ENCODE assay signal across 8 cellular contexts in the genomic region with DNA sequence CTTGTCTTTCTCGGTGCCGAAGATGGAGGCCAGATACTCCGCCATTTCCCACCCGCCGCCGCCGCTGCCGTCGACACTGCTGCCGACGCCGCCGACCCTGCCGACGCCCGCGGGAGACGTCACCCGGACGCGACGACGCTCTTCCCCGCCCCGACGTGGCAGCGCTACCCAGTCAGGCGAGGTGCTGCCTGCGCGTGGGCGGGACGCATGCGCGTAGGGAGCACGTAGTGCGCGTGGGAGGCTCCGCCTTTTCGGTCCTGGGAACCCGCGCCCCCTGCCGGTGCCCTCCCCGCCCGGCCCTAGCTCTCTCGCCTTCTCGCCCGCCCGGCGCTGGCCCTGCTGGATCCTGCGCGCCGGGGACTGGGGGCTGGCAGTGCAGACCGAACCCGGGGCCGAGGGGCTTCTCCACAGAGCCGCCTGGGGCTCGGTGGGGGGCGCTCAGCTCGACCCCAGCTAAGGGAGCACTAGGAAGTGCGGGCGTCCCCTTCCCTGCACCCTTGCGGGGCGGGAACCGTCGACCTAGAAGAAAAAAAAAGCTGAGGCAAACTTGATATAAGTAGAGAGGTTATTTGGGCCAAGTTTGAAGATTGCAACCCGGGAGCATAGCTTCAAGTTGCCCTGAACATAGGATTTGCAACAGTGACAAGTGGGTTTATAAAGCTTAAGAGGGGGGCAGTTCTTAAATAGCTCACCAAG.
A peak's percentile ranks its signal among the peaks of the same experiment; 100 is the strongest.
DNase-seq lines count a peak whose midpoint lies in the region; ATAC-seq and TF ChIP-seq lines count a peak whose summit lies in the region.
"Not testable (repeated sequence)": the region's sequence is repeated elsewhere in the genome, so short reads cannot be mapped to it uniquely, and the experiment has no call there.

No MANE protein-coding gene starts in this region.

- DNase-seq in activated T-helper 1 cell treated with anti-CD3 and anti-CD28 coated beads, Interleukin-12 subunit alpha, Interleukin-12 subunit beta, Interleukin-2, Interleukin-4 antibody, amounts not matched to agents 30 ng/mL and 10 ng/mL and 1 ng/mL, durations not matched to agents 14 hours and 24 hours and 36 hours (ENCODE audit: low spot score): peak; percentile 77
- DNase-seq in head of caudate nucleus (peak in 29 of 42 donors; percentile 27 to 86 (median 60)), osteocyte (ENCODE audit: extremely low spot score, unreplicated experiment) (peak; percentile 86), type B pancreatic cell (ENCODE audit: extremely low spot score, unreplicated experiment) (peak; percentile 67)

- TF ChIP-seq CTCF in osteocyte (IDR thresholded peaks at IDR 0.05); type B pancreatic cell (conservative IDR thresholded peaks at IDR 0.05): not testable (repeated sequence)

- intact Hi-C loops in activated T-helper 1 cell treated with anti-CD3 and anti-CD28 coated beads, Interleukin-12 subunit alpha, Interleukin-12 subunit beta, Interleukin-2, Interleukin-4 antibody, amounts not matched to agents 30 ng/mL and 10 ng/mL and 1 ng/mL, durations not matched to agents 14 hours and 24 hours and 36 hours (cut with micrococcal nuclease); head of caudate nucleus (cut with DNase I): not testable (repeated sequence)

- ATAC-seq in GM18520 (IDR thresholded peaks at IDR 0.05; ENCODE audit: unreplicated experiment) (peak; percentile 76), GM21576 (IDR thresholded peaks at IDR 0.05; ENCODE audit: unreplicated experiment) (peak; percentile 56), HG03025 (IDR thresholded peaks at IDR 0.05; ENCODE audit: low FRiP score, unreplicated experiment) (peak; percentile 86), SK-N-SH treated with all-trans-retinoic acid at 6 μM for 48 hours (peak; percentile 96)

- not testable (repeated sequence) for H3K4me3 Mint-ChIP-seq in activated T-helper 1 cell treated with anti-CD3 and anti-CD28 coated beads, Interleukin-12 subunit alpha, Interleukin-12 subunit beta, Interleukin-2, Interleukin-4 antibody, amounts not matched to agents 30 ng/mL and 10 ng/mL and 1 ng/mL, durations not matched to agents 14 hours and 24 hours and 36 hours; osteocyte (ENCODE audit: unreplicated experiment); type B pancreatic cell

- not testable (repeated sequence) for H3K9me3 Mint-ChIP-seq in activated T-helper 1 cell treated with anti-CD3 and anti-CD28 coated beads, Interleukin-12 subunit alpha, Interleukin-12 subunit beta, Interleukin-2, Interleukin-4 antibody, amounts not matched to agents 30 ng/mL and 10 ng/mL and 1 ng/mL, durations not matched to agents 14 hours and 24 hours and 36 hours; osteocyte (ENCODE audit: unreplicated experiment); type B pancreatic cell

- not testable (repeated sequence) for H3K27me3 Mint-ChIP-seq in activated T-helper 1 cell treated with anti-CD3 and anti-CD28 coated beads, Interleukin-12 subunit alpha, Interleukin-12 subunit beta, Interleukin-2, Interleukin-4 antibody, amounts not matched to agents 30 ng/mL and 10 ng/mL and 1 ng/mL, durations not matched to agents 14 hours and 24 hours and 36 hours (ENCODE audit: insufficient read depth); osteocyte (ENCODE audit: unreplicated experiment); type B pancreatic cell

- not testable (repeated sequence) for H3K27ac Mint-ChIP-seq in activated T-helper 1 cell treated with anti-CD3 and anti-CD28 coated beads, Interleukin-12 subunit alpha, Interleukin-12 subunit beta, Interleukin-2, Interleukin-4 antibody, amounts not matched to agents 30 ng/mL and 10 ng/mL and 1 ng/mL, durations not matched to agents 14 hours and 24 hours and 36 hours; osteocyte (ENCODE audit: unreplicated experiment); type B pancreatic cell

- not testable (repeated sequence) for H3K4me1 Mint-ChIP-seq in activated T-helper 1 cell treated with anti-CD3 and anti-CD28 coated beads, Interleukin-12 subunit alpha, Interleukin-12 subunit beta, Interleukin-2, Interleukin-4 antibody, amounts not matched to agents 30 ng/mL and 10 ng/mL and 1 ng/mL, durations not matched to agents 14 hours and 24 hours and 36 hours (ENCODE audit: low read depth); osteocyte (ENCODE audit: unreplicated experiment); type B pancreatic cell (ENCODE audit: unreplicated experiment)

- not testable (repeated sequence) for H3K36me3 Mint-ChIP-seq in activated T-helper 1 cell treated with anti-CD3 and anti-CD28 coated beads, Interleukin-12 subunit alpha, Interleukin-12 subunit beta, Interleukin-2, Interleukin-4 antibody, amounts not matched to agents 30 ng/mL and 10 ng/mL and 1 ng/mL, durations not matched to agents 14 hours and 24 hours and 36 hours (ENCODE audit: low read depth); osteocyte (ENCODE audit: unreplicated experiment); type B pancreatic cell

Comparison
In these comparisons a context has a peak if more than half of its experiments do, and no peak if none do; other contexts are left out.
1. Peak in every context shown above with its lines: DNase-seq and ATAC-seq.